11 cellular contexts compared by ENCODE assay signal in the genomic region with DNA sequence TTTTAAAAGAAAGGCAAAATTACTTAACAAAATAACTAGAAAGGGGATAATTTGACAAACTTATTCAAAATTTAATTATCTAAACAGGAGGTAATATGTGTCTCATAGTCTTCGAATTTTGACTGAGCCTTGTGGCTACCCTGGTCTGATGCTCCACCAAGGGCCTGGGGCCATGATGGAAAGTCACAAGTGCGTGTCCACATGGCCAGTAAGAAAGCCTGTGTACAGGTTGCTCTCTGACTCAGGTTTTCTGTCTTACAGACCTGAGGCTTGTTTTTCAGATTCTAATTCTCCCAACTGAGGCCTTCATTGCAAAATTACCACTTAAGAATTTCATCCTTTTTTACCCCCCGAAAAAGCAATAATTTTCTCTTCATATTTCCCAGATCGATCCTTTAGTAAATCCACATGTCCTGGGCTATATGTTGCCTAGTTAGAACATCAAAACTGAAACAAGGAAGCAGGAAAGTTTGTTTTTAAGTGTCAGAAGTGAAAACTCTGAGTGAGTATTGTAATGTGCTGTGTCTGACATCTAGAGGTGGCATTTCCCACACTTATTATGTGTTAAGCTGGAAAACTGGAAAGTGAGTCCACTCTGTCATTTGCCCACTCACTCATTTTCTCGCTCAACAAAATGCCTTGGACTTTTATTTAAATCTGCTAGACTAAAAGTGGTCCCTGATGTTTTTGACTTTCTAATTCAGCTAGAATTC. TPM values are rescaled to one million over a fixed set of nuclear protein-coding genes. Genes with fewer than 3 reads are reported as not detected.
DNase-seq lines count a peak whose midpoint lies in the region; ATAC-seq and TF ChIP-seq lines count a peak whose summit lies in the region.
"Had no signal": no experiment of that assay in that cellular context is flagged by ENCODE, and none has a peak within 500 bp of the region (broad histone marks: within the 10 kb centered on the region; RNA-seq: fewer than 3 reads in every experiment).

No MANE protein-coding gene starts in this region.

- peak overlapping the region; percentile 25 for H3K4me3 Mint-ChIP-seq in activated naive CD8-positive, alpha-beta T cell treated with anti-CD3 and anti-CD28 coated beads, Interleukin-2, amount 10 ng/mL, durations not matched to agents 7 days and 5 days
- peak overlapping the region in 2 of 10 donors; percentile 27 to 38 for H3K4me3 Mint-ChIP-seq in naive thymus-derived CD4-positive, alpha-beta T cell

- no peaks in the 10 kb centered on the region for H3K4me1 ChIP-seq in naive thymus-derived CD4-positive, alpha-beta T cell (ENCODE audit: control insufficient read depth in 2 of 2, insufficient read depth in 2 of 2, low read length in 2 of 2)

- H3K27me3 ChIP-seq in naive thymus-derived CD4-positive, alpha-beta T cell (ENCODE audit: control insufficient read depth in 2 of 2, insufficient read depth in 2 of 2, low read length in 2 of 2) = no peaks in the 10 kb centered on the region

- H3K4me3 ChIP-seq in GM12865 (ENCODE audit: low read depth, low read length) = no peak overlapping the region
- no peak overlapping the region for H3K4me3 ChIP-seq in naive thymus-derived CD4-positive, alpha-beta T cell (ENCODE audit: low read length)

- no peaks in the 10 kb centered on the region for H3K36me3 Mint-ChIP-seq in activated naive CD8-positive, alpha-beta T cell treated with anti-CD3 and anti-CD28 coated beads, Interleukin-2, amount 10 ng/mL, durations not matched to agents 7 days and 5 days
- no peaks in the 10 kb centered on the region for H3K36me3 Mint-ChIP-seq in naive thymus-derived CD4-positive, alpha-beta T cell

- POLR2A ChIA-PET in activated naive CD8-positive, alpha-beta T cell treated with anti-CD3 and anti-CD28 coated beads, Interleukin-2, amount 10 ng/mL, durations not matched to agents 7 days and 5 days (lab: Charles Lee) = no interaction called here
- POLR2A ChIA-PET in naive thymus-derived CD4-positive, alpha-beta T cell (lab: Charles Lee) = no interaction called here

- no peaks in the 10 kb centered on the region for H3K9me3 Mint-ChIP-seq in activated naive CD8-positive, alpha-beta T cell treated with anti-CD3 and anti-CD28 coated beads, Interleukin-2, amount 10 ng/mL, durations not matched to agents 7 days and 5 days
- H3K9me3 Mint-ChIP-seq in naive thymus-derived CD4-positive, alpha-beta T cell = peaks cover 0 to 2% (median 0%) of the 10 kb centered on the region in 11 donors

- intact Hi-C loops in naive thymus-derived CD4-positive, alpha-beta T cell (cut with micrococcal nuclease) = loop anchor here (1.0 to 5.0 kb wide), 3 partner anchors 313 to 471 kb away; no protein-coding TSS in a partner anchor

- peak; percentile 52 for ATAC-seq in HG02678 (IDR thresholded peaks at IDR 0.05; ENCODE audit: unreplicated experiment)
- ATAC-seq in activated naive CD8-positive, alpha-beta T cell treated with anti-CD3 and anti-CD28 coated beads, Interleukin-2, amount 10 ng/mL, durations not matched to agents 7 days and 5 days (ENCODE audit: low read depth) = peak; percentile 56
- peak; percentile 45 for ATAC-seq in naive thymus-derived CD4-positive, alpha-beta T cell

- H3K9me3 ChIP-seq in naive thymus-derived CD4-positive, alpha-beta T cell (ENCODE audit: control insufficient read depth in 2 of 3, low read length in 3 of 3) = no peaks in the 10 kb centered on the region

- H3K36me3 ChIP-seq in naive thymus-derived CD4-positive, alpha-beta T cell (ENCODE audit: control insufficient read depth in 2 of 3, insufficient read depth in 3 of 3, low read length in 3 of 3) = no peaks in the 10 kb centered on the region

- peak overlapping the region; percentile 46 for H3K27ac Mint-ChIP-seq in activated naive CD8-positive, alpha-beta T cell treated with anti-CD3 and anti-CD28 coated beads, Interleukin-2, amount 10 ng/mL, durations not matched to agents 7 days and 5 days
- H3K27ac Mint-ChIP-seq in naive thymus-derived CD4-positive, alpha-beta T cell = peak overlapping the region in 7 of 9 donors; percentile 1 to 73 (median 47)

- DNase-seq in GM12865 (ENCODE audit: low read depth) (peak; percentile 41), hepatic stellate cell (ENCODE audit: low spot score) (no peak), AG20443 (ENCODE audit: low spot score) (no peak), NCI-H2107 (lab: John Stamatoyannopoulos, UW) (no peak)
- DNase-seq in activated naive CD8-positive, alpha-beta T cell treated with anti-CD3 and anti-CD28 coated beads, Interleukin-2, amount 10 ng/mL, durations not matched to agents 7 days and 5 days = no peak
- DNase-seq in naive thymus-derived CD4-positive, alpha-beta T cell = peak in 3 of 9 donors; percentile 2 to 12 (median 7)
- DNase-seq in activated CD8-positive, alpha-beta memory T cell treated with anti-CD3 and anti-CD28 coated beads, Interleukin-2, amount 50 U/mL, for 4 hours = no peak
- DNase-seq: NCI-H526 treated with DMSO at 0.1 percent for 48 hours had no signal

- H3K27me3 Mint-ChIP-seq in activated naive CD8-positive, alpha-beta T cell treated with anti-CD3 and anti-CD28 coated beads, Interleukin-2, amount 10 ng/mL, durations not matched to agents 7 days and 5 days = peaks cover 7% of the 10 kb centered on the region
- peaks cover 0 to 4% (median 2%) of the 10 kb centered on the region in 5 donors for H3K27me3 Mint-ChIP-seq in naive thymus-derived CD4-positive, alpha-beta T cell

- peak; percentile 33 for TF ChIP-seq CTCF in GM12865 (IDR thresholded peaks at IDR 0.05; ENCODE audit: insufficient read depth, low read depth, low read length, missing control alignments)

- H3K4me1 Mint-ChIP-seq in activated naive CD8-positive, alpha-beta T cell treated with anti-CD3 and anti-CD28 coated beads, Interleukin-2, amount 10 ng/mL, durations not matched to agents 7 days and 5 days = peaks cover 4% of the 10 kb centered on the region
- peaks cover 0 to 10% (median 6%) of the 10 kb centered on the region in 7 donors for H3K4me1 Mint-ChIP-seq in naive thymus-derived CD4-positive, alpha-beta T cell

- no peak overlapping the region for H3K27ac ChIP-seq in naive thymus-derived CD4-positive, alpha-beta T cell (ENCODE audit: low read depth, low read length)

- CTCF ChIA-PET in naive thymus-derived CD4-positive, alpha-beta T cell (lab: Charles Lee) = no interaction called here

RNA-seq across cellular contexts. Expression of gene CYP3A43, which starts 10.0 kb away (rescaled TPM):
- not detected for total RNA-seq in activated naive CD8-positive, alpha-beta T cell treated with anti-CD3 and anti-CD28 coated beads, Interleukin-2, amount 10 ng/mL, durations not matched to agents 7 days and 5 days
- under 1 TPM in 1 of 5 experiments, not detected in 4; 0.32 TPM for total RNA-seq in naive thymus-derived CD4-positive, alpha-beta T cell
- not detected for polyA plus RNA-seq in naive thymus-derived CD4-positive, alpha-beta T cell
- total RNA-seq: mononuclear cell, temporal lobe had no signal

RNA-seq across cellular contexts. Expression of gene OR2AE1, which starts 39.0 kb away (rescaled TPM):
- under 1 TPM; 0.47 to 0.57 TPM for total RNA-seq in activated naive CD8-positive, alpha-beta T cell treated with anti-CD3 and anti-CD28 coated beads, Interleukin-2, amount 10 ng/mL, durations not matched to agents 7 days and 5 days
- total RNA-seq in naive thymus-derived CD4-positive, alpha-beta T cell = under 1 TPM in 4 of 5 experiments, not detected in 1; 0.41 to 0.70 (median 0.52) TPM
- polyA plus RNA-seq in naive thymus-derived CD4-positive, alpha-beta T cell = not detected
- total RNA-seq: mononuclear cell had no signal

RNA-seq across cellular contexts. Expression of gene CYP3A4, which starts 53.8 kb away (rescaled TPM):
- total RNA-seq in activated naive CD8-positive, alpha-beta T cell treated with anti-CD3 and anti-CD28 coated beads, Interleukin-2, amount 10 ng/mL, durations not matched to agents 7 days and 5 days = not detected
- not detected for total RNA-seq in naive thymus-derived CD4-positive, alpha-beta T cell
- polyA plus RNA-seq in naive thymus-derived CD4-positive, alpha-beta T cell = not detected
- total RNA-seq: mononuclear cell, temporal lobe had no signal
